Comparison of ENCODE assay signal across 18 cellular contexts in genomic region chr1:231446138-231446537, GRCh38.
"Had no signal": no experiment of that assay in that cellular context is flagged by ENCODE, and none has a peak within 500 bp of the region (broad histone marks: within the 10 kb centered on the region; RNA-seq: fewer than 3 reads in every experiment).

No MANE protein-coding gene starts in this region.

- H3K27ac ChIP-seq: gastrocnemius medialis, neutrophil, pancreas, right lobe of liver, thoracic aorta, vagina had no signal

- H3K36me3 ChIP-seq: gastrocnemius medialis, neutrophil, pancreas, right lobe of liver, thoracic aorta, vagina had no signal

- DNase-seq: cortex of kidney; effector memory CD8-positive, alpha-beta T cell; foreskin fibroblast; gastrocnemius medialis; head of caudate nucleus; natural killer cell; pancreas; right lobe of liver; small intestine; stimulated activated CD4-positive, alpha-beta T cell treated with anti-CD3 and anti-CD28 coated beads, Interleukin-15, amount 100 ng/mL, for 24 hours; stimulated activated CD4-positive, alpha-beta T cell treated with anti-CD3 and anti-CD28 coated beads, Interleukin-2, amount 100 ng/mL, for 48 hours; stimulated activated naive B cell treated with anti-CD40 and anti-IgM and Interleukin-4, amounts not matched to agents 10 μg/mL and 1 μg/mL and 100 μg/mL, for 72 hours; trophoblast cell had no signal

- H3K9me3 ChIP-seq: gastrocnemius medialis, neutrophil, pancreas, right lobe of liver, thoracic aorta, vagina had no signal

- H3K4me3 ChIP-seq: gastrocnemius medialis, lung, pancreas, right lobe of liver, thoracic aorta, vagina had no signal

- H3K27me3 ChIP-seq: gastrocnemius medialis, pancreas, right lobe of liver, vagina had no signal

- H3K4me1 ChIP-seq: pancreas, right lobe of liver, vagina had no signal

- ATAC-seq: effector memory CD8-positive, alpha-beta T cell; gastrocnemius medialis; left lobe of liver; natural killer cell; pancreas; right lobe of liver; stimulated activated naive B cell treated with anti-CD40 and anti-IgM and Interleukin-4, amounts not matched to agents 10 μg/mL and 1 μg/mL and 100 μg/mL, for 72 hours had no signal
